In the genomic region with DNA sequence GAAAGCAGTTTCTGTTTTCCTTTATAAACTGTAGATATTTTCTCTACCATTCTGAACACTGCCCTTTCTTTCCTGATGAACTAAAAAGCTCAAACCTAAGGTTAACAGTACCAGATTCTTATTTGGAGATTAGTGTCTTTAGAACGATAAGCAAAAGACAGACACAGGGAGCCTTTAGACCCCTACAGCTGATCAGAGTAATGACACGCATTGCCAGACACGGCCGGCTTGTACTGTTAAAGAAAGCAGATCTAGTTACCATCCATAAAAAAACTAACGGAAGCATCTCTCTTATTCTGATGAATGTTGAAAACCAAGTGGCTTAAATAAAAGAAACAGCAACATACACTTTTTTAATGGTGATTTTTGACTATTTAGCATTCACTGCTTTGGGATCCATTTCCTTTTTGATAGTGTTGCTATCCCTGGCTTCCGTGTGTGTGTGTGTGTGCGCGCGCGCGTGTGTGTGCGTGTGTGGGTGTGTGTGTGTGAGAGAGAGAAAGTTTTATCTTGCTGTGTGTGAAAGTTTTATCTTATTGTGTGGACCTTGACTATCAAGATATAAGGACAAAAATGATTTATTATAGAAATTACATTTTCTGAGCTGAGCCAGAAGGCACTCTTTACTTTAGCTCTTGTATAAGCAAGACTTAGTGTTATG, we compare ENCODE assay signal across 15 cellular contexts.
DNase-seq lines count a peak whose midpoint lies in the region; ATAC-seq and TF ChIP-seq lines count a peak whose summit lies in the region.
"Had no signal": no experiment of that assay in that cellular context is flagged by ENCODE, and none has a peak within 500 bp of the region (broad histone marks: within the 10 kb centered on the region; RNA-seq: fewer than 3 reads in every experiment).

No MANE protein-coding gene starts in this region.

- H3K4me1 Mint-ChIP-seq in WTC11 = peaks cover 4% of the 10 kb centered on the region; the same call in 1 of the 2 replicates

- intact Hi-C loops in Right ventricle myocardium inferior (cut with DNase I) (no loop called here), left cardiac atrium (cut with DNase I) (no loop called here)

- peak; percentile 62 for DNase-seq in Right ventricle myocardium inferior (ENCODE audit: missing footprints)
- no peak for DNase-seq in left cardiac atrium
- DNase-seq in WTC11 (ENCODE audit: low spot score) = no peak
- DNase-seq in kidney epithelial cell (ENCODE audit: low read depth) = peak; percentile 5
- DNase-seq in superior temporal gyrus (ENCODE audit: extremely low spot score) = peak; percentile 20
- no peak for DNase-seq in T-helper 9 cell
- DNase-seq: activated naive CD4-positive, alpha-beta T cell treated with Interleukin-2 at 50 U/mL for 16 hours; DMS153; NCI-H1048; NCI-H510A treated with DMSO at 0.1 percent for 48 hours; stimulated activated CD4-positive, alpha-beta T cell treated with anti-CD3 and anti-CD28 coated beads, Interleukin-2, amount 100 ng/mL, for 48 hours had no signal

- CTCF ChIA-PET in WTC11 (lab: Charles Lee) = interaction anchor here (1.5 kb wide), 1 partner anchor 31 kb away, joined by 4 read pairs; no protein-coding TSS in a partner anchor

- H3K27me3 Mint-ChIP-seq in WTC11 (ENCODE audit: low read depth) = no peaks in the 10 kb centered on the region

- H3K4me3 Mint-ChIP-seq in WTC11 = no peak overlapping the region

- ATAC-seq in Right ventricle myocardium inferior = no peak
- ATAC-seq in left cardiac atrium = no peak
- peak; percentile 39; the same call in 1 of the 2 replicates for ATAC-seq in WTC11
- ATAC-seq in HG03097 (IDR thresholded peaks at IDR 0.05; ENCODE audit: low FRiP score, unreplicated experiment) = no peak
- ATAC-seq in HG03135 (IDR thresholded peaks at IDR 0.05; ENCODE audit: unreplicated experiment) = no peak
- ATAC-seq: esophagus mucosa had no signal

- POLR2A ChIA-PET in WTC11 (lab: Charles Lee) = no interaction called here

- no peaks in the 10 kb centered on the region for H3K9me3 Mint-ChIP-seq in WTC11

- H3K27me3 ChIP-seq in kidney epithelial cell (ENCODE audit: control insufficient read depth, insufficient read depth, low read length) = no peaks in the 10 kb centered on the region
- H3K27me3 ChIP-seq: upper lobe of left lung had no signal

- H3K4me3 ChIP-seq in kidney epithelial cell (ENCODE audit: low read depth, low read length) = peak overlapping the region; percentile 37

- no peak for TF ChIP-seq CTCF in WTC11 (IDR thresholded peaks at IDR 0.05)
- TF ChIP-seq CTCF in kidney epithelial cell (IDR thresholded peaks at IDR 0.05; ENCODE audit: insufficient read depth, low read length, poor library complexity, severe bottlenecking) = peak; percentile 37

- no peak overlapping the region for H3K27ac Mint-ChIP-seq in WTC11

- no peaks in the 10 kb centered on the region for H3K36me3 Mint-ChIP-seq in WTC11

- no peaks in the 10 kb centered on the region for H3K36me3 ChIP-seq in kidney epithelial cell (ENCODE audit: control insufficient read depth, insufficient read depth, low read length)
- H3K36me3 ChIP-seq: upper lobe of left lung had no signal

TF ChIP-seq in WTC11, 78 proteins besides CTCF, POLR2A, EP300 and RAD21 (continues in another document):
- TF ChIP-seq NR1H2 (CRISPR knock-in tag; IDR thresholded peaks at IDR 0.05) (no peak), FOXJ3 (CRISPR knock-in tag; IDR thresholded peaks at IDR 0.05; ENCODE audit: borderline replicate concordance) (no peak), SMAD4 (CRISPR knock-in tag; IDR thresholded peaks at IDR 0.05) (no peak), ZNF263 (CRISPR knock-in tag; IDR thresholded peaks at IDR 0.05; ENCODE audit: low read depth) (no peak), ETV6 (CRISPR knock-in tag; IDR thresholded peaks at IDR 0.05) (no peak), GTF2I (CRISPR knock-in tag; conservative IDR thresholded peaks at IDR 0.05) (no peak), PRRX2 (CRISPR knock-in tag; IDR thresholded peaks at IDR 0.05) (no peak)
- TF ChIP-seq, protein P1, sequence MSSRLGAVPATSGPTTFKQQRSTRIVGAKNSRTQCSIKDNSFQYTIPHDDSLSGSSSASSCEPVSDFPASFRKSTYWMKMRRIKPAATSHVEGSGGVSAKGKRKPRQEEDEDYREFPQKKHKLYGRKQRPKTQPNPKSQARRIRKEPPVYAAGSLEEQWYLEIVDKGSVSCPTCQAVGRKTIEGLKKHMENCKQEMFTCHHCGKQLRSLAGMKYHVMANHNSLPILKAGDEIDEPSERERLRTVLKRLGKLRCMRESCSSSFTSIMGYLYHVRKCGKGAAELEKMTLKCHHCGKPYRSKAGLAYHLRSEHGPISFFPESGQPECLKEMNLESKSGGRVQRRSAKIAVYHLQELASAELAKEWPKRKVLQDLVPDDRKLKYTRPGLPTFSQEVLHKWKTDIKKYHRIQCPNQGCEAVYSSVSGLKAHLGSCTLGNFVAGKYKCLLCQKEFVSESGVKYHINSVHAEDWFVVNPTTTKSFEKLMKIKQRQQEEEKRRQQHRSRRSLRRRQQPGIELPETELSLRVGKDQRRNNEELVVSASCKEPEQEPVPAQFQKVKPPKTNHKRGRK (CRISPR knock-in tag; IDR thresholded peaks at IDR 0.05; ENCODE audit: borderline replicate concordance) = no peak
- TF ChIP-seq, protein P2, sequence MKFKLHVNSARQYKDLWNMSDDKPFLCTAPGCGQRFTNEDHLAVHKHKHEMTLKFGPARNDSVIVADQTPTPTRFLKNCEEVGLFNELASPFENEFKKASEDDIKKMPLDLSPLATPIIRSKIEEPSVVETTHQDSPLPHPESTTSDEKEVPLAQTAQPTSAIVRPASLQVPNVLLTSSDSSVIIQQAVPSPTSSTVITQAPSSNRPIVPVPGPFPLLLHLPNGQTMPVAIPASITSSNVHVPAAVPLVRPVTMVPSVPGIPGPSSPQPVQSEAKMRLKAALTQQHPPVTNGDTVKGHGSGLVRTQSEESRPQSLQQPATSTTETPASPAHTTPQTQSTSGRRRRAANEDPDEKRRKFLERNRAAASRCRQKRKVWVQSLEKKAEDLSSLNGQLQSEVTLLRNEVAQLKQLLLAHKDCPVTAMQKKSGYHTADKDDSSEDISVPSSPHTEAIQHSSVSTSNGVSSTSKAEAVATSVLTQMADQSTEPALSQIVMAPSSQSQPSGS (CRISPR knock-in tag; IDR thresholded peaks at IDR 0.05; ENCODE audit: borderline replicate concordance, low read depth) = no peak
- TF ChIP-seq, protein P3, sequence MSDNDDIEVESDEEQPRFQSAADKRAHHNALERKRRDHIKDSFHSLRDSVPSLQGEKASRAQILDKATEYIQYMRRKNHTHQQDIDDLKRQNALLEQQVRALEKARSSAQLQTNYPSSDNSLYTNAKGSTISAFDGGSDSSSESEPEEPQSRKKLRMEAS (CRISPR knock-in tag; IDR thresholded peaks at IDR 0.05) = no peak
- TF ChIP-seq, protein P4, sequence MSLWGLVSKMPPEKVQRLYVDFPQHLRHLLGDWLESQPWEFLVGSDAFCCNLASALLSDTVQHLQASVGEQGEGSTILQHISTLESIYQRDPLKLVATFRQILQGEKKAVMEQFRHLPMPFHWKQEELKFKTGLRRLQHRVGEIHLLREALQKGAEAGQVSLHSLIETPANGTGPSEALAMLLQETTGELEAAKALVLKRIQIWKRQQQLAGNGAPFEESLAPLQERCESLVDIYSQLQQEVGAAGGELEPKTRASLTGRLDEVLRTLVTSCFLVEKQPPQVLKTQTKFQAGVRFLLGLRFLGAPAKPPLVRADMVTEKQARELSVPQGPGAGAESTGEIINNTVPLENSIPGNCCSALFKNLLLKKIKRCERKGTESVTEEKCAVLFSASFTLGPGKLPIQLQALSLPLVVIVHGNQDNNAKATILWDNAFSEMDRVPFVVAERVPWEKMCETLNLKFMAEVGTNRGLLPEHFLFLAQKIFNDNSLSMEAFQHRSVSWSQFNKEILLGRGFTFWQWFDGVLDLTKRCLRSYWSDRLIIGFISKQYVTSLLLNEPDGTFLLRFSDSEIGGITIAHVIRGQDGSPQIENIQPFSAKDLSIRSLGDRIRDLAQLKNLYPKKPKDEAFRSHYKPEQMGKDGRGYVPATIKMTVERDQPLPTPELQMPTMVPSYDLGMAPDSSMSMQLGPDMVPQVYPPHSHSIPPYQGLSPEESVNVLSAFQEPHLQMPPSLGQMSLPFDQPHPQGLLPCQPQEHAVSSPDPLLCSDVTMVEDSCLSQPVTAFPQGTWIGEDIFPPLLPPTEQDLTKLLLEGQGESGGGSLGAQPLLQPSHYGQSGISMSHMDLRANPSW (CRISPR knock-in tag; conservative IDR thresholded peaks at IDR 0.05; ENCODE audit: low read depth) = no peak
- TF ChIP-seq, protein P5, sequence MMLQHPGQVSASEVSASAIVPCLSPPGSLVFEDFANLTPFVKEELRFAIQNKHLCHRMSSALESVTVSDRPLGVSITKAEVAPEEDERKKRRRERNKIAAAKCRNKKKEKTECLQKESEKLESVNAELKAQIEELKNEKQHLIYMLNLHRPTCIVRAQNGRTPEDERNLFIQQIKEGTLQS (CRISPR knock-in tag; conservative IDR thresholded peaks at IDR 0.05) = no peak

Comparison
In these comparisons a context has a peak if more than half of its experiments do, and no peak if none do; other contexts are left out.
1. DNase-seq: peak in Right ventricle myocardium inferior (single experiment), kidney epithelial cell (single experiment) and superior temporal gyrus (single experiment); none in left cardiac atrium (single experiment), WTC11 (single experiment) and T-helper 9 cell (single experiment).